ENCODE assay signal across 11 cellular contexts in genomic region chr10:99981581-99982199, GRCh38. TPM values are rescaled to one million over a fixed set of nuclear protein-coding genes. Genes with fewer than 3 reads are reported as not detected.
DNase-seq lines count a peak whose midpoint lies in the region; ATAC-seq and TF ChIP-seq lines count a peak whose summit lies in the region.
"Had no signal": no experiment of that assay in that cellular context is flagged by ENCODE, and none has a peak within 500 bp of the region (broad histone marks: within the 10 kb centered on the region; RNA-seq: fewer than 3 reads in every experiment).

No MANE protein-coding gene starts in this region.

- TF ChIP-seq CTCF in foreskin keratinocyte (conservative IDR thresholded peaks at IDR 0.05) = no peak
- TF ChIP-seq CTCF in suprapubic skin (IDR thresholded peaks at IDR 0.05) = no peak

- ATAC-seq in foreskin keratinocyte (no peak), HG03457 (IDR thresholded peaks at IDR 0.05; ENCODE audit: unreplicated experiment) (no peak)
- ATAC-seq: activated T-cell treated with anti-CD3 and anti-CD28 coated beads, Interleukin-2, amount 50 U/mL, for 4 hours had no signal

- H3K27me3 ChIP-seq in foreskin keratinocyte (no peaks in the 10 kb centered on the region), suprapubic skin (no peaks in the 10 kb centered on the region)

- DNase-seq in NCI-H748 (lab: John Stamatoyannopoulos, UW; ENCODE audit: unreplicated experiment) (peak; percentile 20), NCI-H748 treated with DMSO at 0.1 percent for 48 hours (lab: John Stamatoyannopoulos, UW) (no peak), OCI-M1 (lab: John Stamatoyannopoulos, UW) (peak; percentile 32), foreskin keratinocyte (peak in 1 of 2 donors; percentile 57), suprapubic skin (ENCODE audit: low spot score in 2 of 2) (no peak), globus pallidus (ENCODE audit: low spot score) (no peak), DMS114 treated with DMSO at 0.1 percent for 48 hours (lab: John Stamatoyannopoulos, UW; ENCODE audit: unreplicated experiment) (no peak)
- DNase-seq: activated T-cell treated with anti-CD3 and anti-CD28 coated beads, Interleukin-2, amount 50 U/mL, for 4 hours; stimulated activated naive CD4-positive, alpha-beta T cell treated with Interleukin-2 at 50 U/mL for 16 hours; WERI-Rb-1 had no signal

- peak overlapping the region; percentile 99 for H3K27ac ChIP-seq in foreskin keratinocyte
- peak overlapping the region; percentile 27 for H3K27ac ChIP-seq in suprapubic skin
- H3K27ac ChIP-seq: WERI-Rb-1 had no signal

- TF ChIP-seq EP300 in suprapubic skin (IDR thresholded peaks at IDR 0.05) = no peak

- whole genome bisulfite sequencing in suprapubic skin = 76% methylated on average over 6 of the region's 6 CpGs

- H3K4me1 ChIP-seq in foreskin keratinocyte = peaks cover 55% of the 10 kb centered on the region
- peaks cover 70% of the 10 kb centered on the region for H3K4me1 ChIP-seq in suprapubic skin

- no peaks in the 10 kb centered on the region for H3K36me3 ChIP-seq in suprapubic skin
- H3K36me3 ChIP-seq: WERI-Rb-1 had no signal

- H3K4me3 ChIP-seq in suprapubic skin = no peak overlapping the region

- no peaks in the 10 kb centered on the region for H3K9me3 ChIP-seq in suprapubic skin

- no peak for TF ChIP-seq POLR2A in suprapubic skin (IDR thresholded peaks at IDR 0.05)

RNA-seq across cellular contexts. Expression of gene DNMBP, which starts 28.1 kb away (rescaled TPM):
- 24.3 and 24.5 TPM in 2 replicates for total RNA-seq in foreskin keratinocyte
- polyA plus RNA-seq in foreskin keratinocyte = 9.4 and 10.1 TPM in 2 replicates
- 10 to 100 TPM; 43.4 to 89.6 (median 52.3) TPM for total RNA-seq in suprapubic skin

Comparison
In these comparisons a context has a peak if more than half of its experiments do, and no peak if none do; other contexts are left out.
1. DNase-seq: peak in NCI-H748 (single experiment) and OCI-M1 (single experiment); none in NCI-H748 treated with DMSO at 0.1 percent for 48 hours (single experiment), suprapubic skin (0 of 2), globus pallidus (single experiment) and DMS114 treated with DMSO at 0.1 percent for 48 hours (single experiment).